14 cellular contexts compared by ENCODE assay signal in genomic region chr13:40801255-40802217, GRCh38.
"Had no signal": no experiment of that assay in that cellular context is flagged by ENCODE, and none has a peak within 500 bp of the region (broad histone marks: within the 10 kb centered on the region; RNA-seq: fewer than 3 reads in every experiment).

No MANE protein-coding gene starts in this region.

- H3K4me3 ChIP-seq: lung, ovary, tibial nerve had no signal

- H3K4me3 Mint-ChIP-seq: activated T-cell treated with anti-CD3 and anti-CD28 coated beads, Interleukin-2, amount 50 U/mL, for 4 hours; nephron progenitor cell had no signal

- H3K27me3 ChIP-seq: ovary, tibial nerve had no signal

- H3K9me3 Mint-ChIP-seq: activated naive CD4-positive, alpha-beta T cell treated with anti-CD3 and anti-CD28 coated beads, Interleukin-2, amount 50 U/mL, for 72 hours; activated T-cell treated with anti-CD3 and anti-CD28 coated beads, Interleukin-2, amount 50 U/mL, for 4 hours; nephron progenitor cell had no signal

- H3K36me3 ChIP-seq: ovary had no signal

- H3K9me3 ChIP-seq: ovary, tibial nerve had no signal

- DNase-seq: activated CD4-positive, alpha-beta T cell treated with anti-CD3 and anti-CD28 coated beads for 1 hour; activated CD4-positive, alpha-beta T cell treated with anti-CD3 and anti-CD28 coated beads, Interleukin-2, amount 50 U/mL, for 48 hours; activated effector memory CD4-positive, alpha-beta T cell treated with anti-CD3 and anti-CD28 coated beads, Interleukin-2, amount 50 U/mL, for 16 hours; activated T-cell treated with anti-CD3 and anti-CD28 coated beads, Interleukin-2, amount 50 U/mL, for 4 hours; amygdala; cerebellar nuclear complex; nephron progenitor cell; ovary; retina; SW 1271 had no signal

- H3K27ac Mint-ChIP-seq: nephron progenitor cell had no signal

- H3K4me1 ChIP-seq: tibial nerve had no signal

- ATAC-seq: activated naive CD4-positive, alpha-beta T cell treated with anti-CD3 and anti-CD28 coated beads, Interleukin-2, amount 50 U/mL, for 72 hours; activated T-cell treated with anti-CD3 and anti-CD28 coated beads, Interleukin-2, amount 50 U/mL, for 4 hours; esophagus mucosa had no signal

- H3K27ac ChIP-seq: ovary, tibial nerve had no signal

- H3K4me1 Mint-ChIP-seq: nephron progenitor cell had no signal
